In the genomic region with DNA sequence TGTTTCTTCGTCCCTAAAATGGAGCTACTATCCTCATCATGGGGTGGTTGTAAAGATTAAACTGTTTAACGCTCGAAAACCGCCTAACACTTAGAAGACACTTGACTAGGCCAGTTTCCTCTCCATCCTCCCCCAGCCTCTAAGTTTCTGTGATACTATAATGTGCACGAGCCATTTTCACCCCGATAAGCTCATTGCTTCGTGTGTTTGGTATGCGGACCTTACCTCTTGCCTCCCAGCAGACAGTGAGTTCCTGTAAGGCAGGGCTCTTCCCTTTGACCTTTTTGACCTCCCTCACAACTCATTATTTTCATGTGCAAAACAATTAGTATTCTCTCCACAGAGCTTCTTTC, we compare ENCODE assay signal across 8 cellular contexts.
DNase-seq lines count a peak whose midpoint lies in the region; ATAC-seq and TF ChIP-seq lines count a peak whose summit lies in the region.

No MANE protein-coding gene starts in this region.

- H3K36me3 Mint-ChIP-seq in T-helper 1 cell treated with Interleukin-12 subunit alpha and Interleukin-12 subunit beta and Interleukin-4 antibody, amounts not matched to agents 30 μg/mL and 1 μg/mL, for 36 hours (ENCODE audit: low read depth), result peaks cover 3% of the 10 kb centered on the region
- H3K36me3 Mint-ChIP-seq in nephron (ENCODE audit: low read depth), result no peaks in the 10 kb centered on the region

- H3K4me3 ChIP-seq in NB4 (ENCODE audit: low read depth, low read length), result peak overlapping the region; percentile 54
- H3K4me3 ChIP-seq in effector memory CD4-positive, alpha-beta T cell (ENCODE audit: insufficient read depth, low read depth, low read length, poor library complexity, severe bottlenecking), result peak overlapping the region; percentile 87

- no peaks in the 10 kb centered on the region for H3K36me3 ChIP-seq in effector memory CD4-positive, alpha-beta T cell (ENCODE audit: control insufficient read depth, insufficient read depth, low read length)

- no peak for TF ChIP-seq POLR2A in NB4 (IDR thresholded peaks at IDR 0.05; ENCODE audit: extremely low read depth, insufficient read length)

- DNase-seq in T-helper 1 cell, result no peak
- DNase-seq in NB4 (ENCODE audit: low read depth), result no peak
- no peak for DNase-seq in effector memory CD4-positive, alpha-beta T cell
- no peak for DNase-seq in stimulated activated CD4-positive, alpha-beta T cell treated with anti-CD3 and anti-CD28 coated beads, Interleukin-4, amount 100 ng/mL, for 4 hours
- no peak for DNase-seq in stimulated activated CD4-positive, alpha-beta T cell treated with anti-CD3 and anti-CD28 coated beads, Interleukin-2, amount 100 ng/mL, for 48 hours

- no peaks in the 10 kb centered on the region for H3K9me3 ChIP-seq in effector memory CD4-positive, alpha-beta T cell (ENCODE audit: control insufficient read depth, low read length)

- peaks cover 15% of the 10 kb centered on the region for H3K27me3 Mint-ChIP-seq in T-helper 1 cell treated with Interleukin-12 subunit alpha and Interleukin-12 subunit beta and Interleukin-4 antibody, amounts not matched to agents 30 μg/mL and 1 μg/mL, for 36 hours (ENCODE audit: low read depth)
- H3K27me3 Mint-ChIP-seq in nephron (ENCODE audit: low read depth), result no peaks in the 10 kb centered on the region

- peaks cover 15% of the 10 kb centered on the region for H3K4me1 ChIP-seq in effector memory CD4-positive, alpha-beta T cell (ENCODE audit: control insufficient read depth, insufficient read depth, low read length, poor library complexity, severe bottlenecking)

- H3K27ac Mint-ChIP-seq in T-helper 1 cell treated with Interleukin-12 subunit alpha and Interleukin-12 subunit beta and Interleukin-4 antibody, amounts not matched to agents 30 μg/mL and 1 μg/mL, for 36 hours, result peak overlapping the region; percentile 73
- peak overlapping the region; percentile 26 to 88 (median 54) for H3K27ac Mint-ChIP-seq in nephron

- TF ChIP-seq CTCF in NB4 (IDR thresholded peaks at IDR 0.05; ENCODE audit: low read depth, low read length) (no peak), nephron (IDR thresholded peaks at IDR 0.05; ENCODE audit: unreplicated experiment in 3 of 3) (no peak)

- peak overlapping the region; percentile 53 for H3K27ac ChIP-seq in effector memory CD4-positive, alpha-beta T cell (ENCODE audit: insufficient read depth, low read length, poor library complexity, severe bottlenecking)

- peaks cover 27% of the 10 kb centered on the region for H3K4me1 Mint-ChIP-seq in T-helper 1 cell treated with Interleukin-12 subunit alpha and Interleukin-12 subunit beta and Interleukin-4 antibody, amounts not matched to agents 30 μg/mL and 1 μg/mL, for 36 hours (ENCODE audit: low read depth)
- peaks cover 20% of the 10 kb centered on the region for H3K4me1 Mint-ChIP-seq in nephron

- H3K27me3 ChIP-seq in effector memory CD4-positive, alpha-beta T cell (replicated peaks; ENCODE audit: control insufficient read depth, insufficient read depth, low read length, poor library complexity, severe bottlenecking), result no peaks in the 10 kb centered on the region

- no peaks in the 10 kb centered on the region for H3K9me3 Mint-ChIP-seq in T-helper 1 cell treated with Interleukin-12 subunit alpha and Interleukin-12 subunit beta and Interleukin-4 antibody, amounts not matched to agents 30 μg/mL and 1 μg/mL, for 36 hours
- H3K9me3 Mint-ChIP-seq in nephron, result no peaks in the 10 kb centered on the region

- H3K4me3 Mint-ChIP-seq in T-helper 1 cell treated with Interleukin-12 subunit alpha and Interleukin-12 subunit beta and Interleukin-4 antibody, amounts not matched to agents 30 μg/mL and 1 μg/mL, for 36 hours, result peak overlapping the region; percentile 82
- H3K4me3 Mint-ChIP-seq in nephron, result peak overlapping the region; percentile 77 to 82 (median 78)

- ATAC-seq in GM21717 (IDR thresholded peaks at IDR 0.05; ENCODE audit: unreplicated experiment), result no peak
